Comparison of ENCODE assay signal across 1 cellular context in the genomic region with DNA sequence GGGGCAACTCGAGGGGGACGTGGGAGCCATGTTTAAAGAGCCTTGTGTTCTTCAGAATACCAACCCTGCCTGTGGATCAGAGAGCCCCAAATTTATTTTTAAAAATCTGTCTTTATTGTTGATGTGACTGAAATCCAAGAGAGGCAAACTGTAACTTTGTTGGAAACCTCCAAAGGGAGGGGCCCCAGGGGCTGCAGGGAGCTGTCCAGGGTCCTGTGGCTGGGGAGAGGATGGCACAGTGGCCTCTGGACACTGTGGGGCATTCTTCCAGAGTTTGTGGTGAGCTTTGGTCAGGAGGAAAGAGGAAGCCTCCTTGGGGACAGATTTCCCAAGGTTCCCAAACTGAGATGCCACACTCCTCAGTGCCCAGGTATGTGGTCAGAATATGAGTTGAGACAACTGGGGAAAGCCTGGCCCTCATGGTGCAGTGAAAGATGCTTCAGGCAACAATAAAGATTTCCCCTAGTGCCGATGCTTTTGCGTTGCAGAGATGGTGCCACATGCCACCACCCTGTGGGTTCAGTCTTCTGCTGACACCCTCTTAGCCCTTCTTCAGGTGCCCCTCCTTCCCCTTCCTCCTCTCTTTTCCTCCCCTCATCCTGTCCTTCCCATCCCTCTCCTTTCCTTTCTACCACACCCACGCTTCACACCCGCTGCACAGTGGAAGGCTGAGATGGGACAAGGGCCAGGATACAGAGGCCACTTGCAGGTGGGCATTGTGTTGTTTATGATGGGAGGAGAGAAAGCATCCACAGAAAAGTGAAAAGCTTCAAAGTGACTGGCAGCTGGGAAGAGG.
TF ChIP-seq lines count a peak whose summit lies in the region.

No MANE protein-coding gene starts in this region.

TF ChIP-seq in K562, 482 proteins besides CTCF, POLR2A, EP300 and RAD21 (continues in another document):
- TF ChIP-seq, protein P1, sequence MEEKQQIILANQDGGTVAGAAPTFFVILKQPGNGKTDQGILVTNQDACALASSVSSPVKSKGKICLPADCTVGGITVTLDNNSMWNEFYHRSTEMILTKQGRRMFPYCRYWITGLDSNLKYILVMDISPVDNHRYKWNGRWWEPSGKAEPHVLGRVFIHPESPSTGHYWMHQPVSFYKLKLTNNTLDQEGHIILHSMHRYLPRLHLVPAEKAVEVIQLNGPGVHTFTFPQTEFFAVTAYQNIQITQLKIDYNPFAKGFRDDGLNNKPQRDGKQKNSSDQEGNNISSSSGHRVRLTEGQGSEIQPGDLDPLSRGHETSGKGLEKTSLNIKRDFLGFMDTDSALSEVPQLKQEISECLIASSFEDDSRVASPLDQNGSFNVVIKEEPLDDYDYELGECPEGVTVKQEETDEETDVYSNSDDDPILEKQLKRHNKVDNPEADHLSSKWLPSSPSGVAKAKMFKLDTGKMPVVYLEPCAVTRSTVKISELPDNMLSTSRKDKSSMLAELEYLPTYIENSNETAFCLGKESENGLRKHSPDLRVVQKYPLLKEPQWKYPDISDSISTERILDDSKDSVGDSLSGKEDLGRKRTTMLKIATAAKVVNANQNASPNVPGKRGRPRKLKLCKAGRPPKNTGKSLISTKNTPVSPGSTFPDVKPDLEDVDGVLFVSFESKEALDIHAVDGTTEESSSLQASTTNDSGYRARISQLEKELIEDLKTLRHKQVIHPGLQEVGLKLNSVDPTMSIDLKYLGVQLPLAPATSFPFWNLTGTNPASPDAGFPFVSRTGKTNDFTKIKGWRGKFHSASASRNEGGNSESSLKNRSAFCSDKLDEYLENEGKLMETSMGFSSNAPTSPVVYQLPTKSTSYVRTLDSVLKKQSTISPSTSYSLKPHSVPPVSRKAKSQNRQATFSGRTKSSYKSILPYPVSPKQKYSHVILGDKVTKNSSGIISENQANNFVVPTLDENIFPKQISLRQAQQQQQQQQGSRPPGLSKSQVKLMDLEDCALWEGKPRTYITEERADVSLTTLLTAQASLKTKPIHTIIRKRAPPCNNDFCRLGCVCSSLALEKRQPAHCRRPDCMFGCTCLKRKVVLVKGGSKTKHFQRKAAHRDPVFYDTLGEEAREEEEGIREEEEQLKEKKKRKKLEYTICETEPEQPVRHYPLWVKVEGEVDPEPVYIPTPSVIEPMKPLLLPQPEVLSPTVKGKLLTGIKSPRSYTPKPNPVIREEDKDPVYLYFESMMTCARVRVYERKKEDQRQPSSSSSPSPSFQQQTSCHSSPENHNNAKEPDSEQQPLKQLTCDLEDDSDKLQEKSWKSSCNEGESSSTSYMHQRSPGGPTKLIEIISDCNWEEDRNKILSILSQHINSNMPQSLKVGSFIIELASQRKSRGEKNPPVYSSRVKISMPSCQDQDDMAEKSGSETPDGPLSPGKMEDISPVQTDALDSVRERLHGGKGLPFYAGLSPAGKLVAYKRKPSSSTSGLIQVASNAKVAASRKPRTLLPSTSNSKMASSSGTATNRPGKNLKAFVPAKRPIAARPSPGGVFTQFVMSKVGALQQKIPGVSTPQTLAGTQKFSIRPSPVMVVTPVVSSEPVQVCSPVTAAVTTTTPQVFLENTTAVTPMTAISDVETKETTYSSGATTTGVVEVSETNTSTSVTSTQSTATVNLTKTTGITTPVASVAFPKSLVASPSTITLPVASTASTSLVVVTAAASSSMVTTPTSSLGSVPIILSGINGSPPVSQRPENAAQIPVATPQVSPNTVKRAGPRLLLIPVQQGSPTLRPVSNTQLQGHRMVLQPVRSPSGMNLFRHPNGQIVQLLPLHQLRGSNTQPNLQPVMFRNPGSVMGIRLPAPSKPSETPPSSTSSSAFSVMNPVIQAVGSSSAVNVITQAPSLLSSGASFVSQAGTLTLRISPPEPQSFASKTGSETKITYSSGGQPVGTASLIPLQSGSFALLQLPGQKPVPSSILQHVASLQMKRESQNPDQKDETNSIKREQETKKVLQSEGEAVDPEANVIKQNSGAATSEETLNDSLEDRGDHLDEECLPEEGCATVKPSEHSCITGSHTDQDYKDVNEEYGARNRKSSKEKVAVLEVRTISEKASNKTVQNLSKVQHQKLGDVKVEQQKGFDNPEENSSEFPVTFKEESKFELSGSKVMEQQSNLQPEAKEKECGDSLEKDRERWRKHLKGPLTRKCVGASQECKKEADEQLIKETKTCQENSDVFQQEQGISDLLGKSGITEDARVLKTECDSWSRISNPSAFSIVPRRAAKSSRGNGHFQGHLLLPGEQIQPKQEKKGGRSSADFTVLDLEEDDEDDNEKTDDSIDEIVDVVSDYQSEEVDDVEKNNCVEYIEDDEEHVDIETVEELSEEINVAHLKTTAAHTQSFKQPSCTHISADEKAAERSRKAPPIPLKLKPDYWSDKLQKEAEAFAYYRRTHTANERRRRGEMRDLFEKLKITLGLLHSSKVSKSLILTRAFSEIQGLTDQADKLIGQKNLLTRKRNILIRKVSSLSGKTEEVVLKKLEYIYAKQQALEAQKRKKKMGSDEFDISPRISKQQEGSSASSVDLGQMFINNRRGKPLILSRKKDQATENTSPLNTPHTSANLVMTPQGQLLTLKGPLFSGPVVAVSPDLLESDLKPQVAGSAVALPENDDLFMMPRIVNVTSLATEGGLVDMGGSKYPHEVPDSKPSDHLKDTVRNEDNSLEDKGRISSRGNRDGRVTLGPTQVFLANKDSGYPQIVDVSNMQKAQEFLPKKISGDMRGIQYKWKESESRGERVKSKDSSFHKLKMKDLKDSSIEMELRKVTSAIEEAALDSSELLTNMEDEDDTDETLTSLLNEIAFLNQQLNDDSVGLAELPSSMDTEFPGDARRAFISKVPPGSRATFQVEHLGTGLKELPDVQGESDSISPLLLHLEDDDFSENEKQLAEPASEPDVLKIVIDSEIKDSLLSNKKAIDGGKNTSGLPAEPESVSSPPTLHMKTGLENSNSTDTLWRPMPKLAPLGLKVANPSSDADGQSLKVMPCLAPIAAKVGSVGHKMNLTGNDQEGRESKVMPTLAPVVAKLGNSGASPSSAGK (IDR thresholded peaks at IDR 0.05): no peak
- no peak for TF ChIP-seq KLF13 (tag; IDR thresholded peaks at IDR 0.05; ENCODE audit: borderline replicate concordance, low read depth)
- no peak for TF ChIP-seq ZNF445 (CRISPR knock-in tag; IDR thresholded peaks at IDR 0.05; ENCODE audit: low read depth)
- TF ChIP-seq ZFP1 (CRISPR knock-in tag; IDR thresholded peaks at IDR 0.05): no peak
- no peak for TF ChIP-seq CHD4 (IDR thresholded peaks at IDR 0.05; ENCODE audit: insufficient read depth, insufficient replicate concordance, low read depth, low read length, poor library complexity, severe bottlenecking)
- no peak for TF ChIP-seq THAP12 (CRISPR knock-in tag; IDR thresholded peaks at IDR 0.05)
- no peak for TF ChIP-seq ZNF668 (CRISPR knock-in tag; IDR thresholded peaks at IDR 0.05)
- TF ChIP-seq FOXA1 (IDR thresholded peaks at IDR 0.05; ENCODE audit: borderline replicate concordance): no peak
- TF ChIP-seq ZNF584 (CRISPR knock-in tag; IDR thresholded peaks at IDR 0.05; ENCODE audit: low read depth): no peak
- no peak for TF ChIP-seq MEF2D (tag; conservative IDR thresholded peaks at IDR 0.05; ENCODE audit: low read depth)
- no peak for TF ChIP-seq PPARD (CRISPR knock-in tag; IDR thresholded peaks at IDR 0.05)
- peak in 1 of 2 experiments; percentile 40; a peak in 1 of 4 replicates for TF ChIP-seq MAZ (CRISPR knock-in tag; conservative IDR thresholded peaks at IDR 0.05 in 1 of 2, IDR thresholded peaks at IDR 0.05 in 1 of 2)
- TF ChIP-seq ILF3 (IDR thresholded peaks at IDR 0.05; ENCODE audit: borderline replicate concordance): no peak
- TF ChIP-seq REST (CRISPR knock-in tag; IDR thresholded peaks at IDR 0.05; ENCODE audit: low read depth): peak; percentile 91
- TF ChIP-seq ZBTB7A (IDR thresholded peaks at IDR 0.05; ENCODE audit: borderline replicate concordance, control insufficient read depth, low read depth, low read length): 0 out of 2 replicates have a peak, but pooled peaks have one; percentile 28
- TF ChIP-seq VEZF1 (CRISPR knock-in tag; IDR thresholded peaks at IDR 0.05): peak; percentile 67
- TF ChIP-seq EP400 (IDR thresholded peaks at IDR 0.05): no peak
- no peak for TF ChIP-seq TFAM (CRISPR knock-in tag; conservative IDR thresholded peaks at IDR 0.05)
- TF ChIP-seq SRSF3 (IDR thresholded peaks at IDR 0.05; ENCODE audit: insufficient read depth, low read length): no peak
- TF ChIP-seq NONO (IDR thresholded peaks at IDR 0.05; ENCODE audit: low read depth in 2 of 2, low read length in 1 of 2): no peak
- TF ChIP-seq POLR3A (IDR thresholded peaks at IDR 0.05; ENCODE audit: borderline replicate concordance, extremely low read depth, insufficient read depth, insufficient read length): no peak
- peak; percentile 93 for TF ChIP-seq EHMT2 (IDR thresholded peaks at IDR 0.05)
- TF ChIP-seq ZNF280B (CRISPR knock-in tag; IDR thresholded peaks at IDR 0.05): no peak
- 0 out of 2 replicates have a peak, but pooled peaks have one; percentile 75 for TF ChIP-seq PRMT5 (CRISPR knock-in tag; IDR thresholded peaks at IDR 0.05)
- no peak for TF ChIP-seq RNF2 (IDR thresholded peaks at IDR 0.05)
- TF ChIP-seq GMEB1 (CRISPR knock-in tag; IDR thresholded peaks at IDR 0.05): no peak
- no peak for TF ChIP-seq LCOR (CRISPR knock-in tag; IDR thresholded peaks at IDR 0.05)
